ENCODE assay signal across 11 cellular contexts in the genomic region with DNA sequence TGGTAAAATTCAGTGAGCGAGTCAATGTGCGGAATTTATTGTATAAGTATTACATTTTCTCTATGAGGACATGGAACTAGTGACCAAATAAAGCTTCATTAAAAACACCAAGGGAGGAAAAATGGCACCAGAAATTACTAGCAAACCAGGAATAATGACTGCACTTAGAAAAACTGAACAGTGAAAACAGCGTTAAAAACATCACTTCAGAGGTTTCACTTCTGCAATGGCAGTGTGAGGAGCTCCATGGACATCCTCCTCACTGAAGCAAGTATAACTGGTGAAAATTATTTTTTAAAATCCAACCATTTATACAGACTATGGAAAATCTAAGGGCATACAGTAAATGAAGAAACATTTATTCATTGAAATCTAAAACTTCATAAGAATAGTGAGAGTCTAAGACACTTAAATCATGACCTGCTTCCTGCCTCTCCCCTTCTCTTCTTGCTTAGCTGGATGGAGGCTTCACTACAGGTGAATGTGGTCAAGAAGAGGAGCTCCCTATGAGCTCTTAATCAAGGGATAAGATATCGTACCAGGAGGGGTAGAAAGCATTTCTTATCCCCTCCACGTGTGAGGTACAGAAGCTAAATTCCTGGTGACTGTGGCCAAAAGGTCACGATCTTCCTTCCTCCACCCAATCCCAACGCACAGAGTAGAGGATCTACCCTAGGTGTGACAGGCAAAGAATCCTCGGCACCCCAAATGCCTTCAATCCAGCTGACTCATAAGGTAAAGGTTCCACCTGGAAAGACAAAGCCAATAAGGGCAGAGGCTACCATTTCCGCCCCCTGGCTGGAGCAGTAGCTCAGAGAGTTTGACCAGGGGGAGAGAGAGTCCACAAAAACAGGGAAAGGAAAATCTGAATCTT. TPM values are rescaled to one million over a fixed set of nuclear protein-coding genes. Genes with fewer than 3 reads are reported as not detected.
DNase-seq lines count a peak whose midpoint lies in the region; ATAC-seq, FAIRE-seq and TF ChIP-seq lines count a peak whose summit lies in the region.
"Had no signal": no experiment of that assay in that cellular context is flagged by ENCODE, and none has a peak within 500 bp of the region (broad histone marks: within the 10 kb centered on the region; RNA-seq: fewer than 3 reads in every experiment).

No MANE protein-coding gene starts in this region.

- no TSS peak for BruUV-seq in GM12878 (replicated peaks; lab: Mats Ljungman, UMichigan)

- H3K27ac ChIP-seq in GM12878 (ENCODE audit: control insufficient read depth, insufficient read depth): peak overlapping the region; percentile 38; the same call in 1 of the 2 replicates
- H3K27ac ChIP-seq: esophagus muscularis mucosa had no signal

- H3K9ac ChIP-seq in GM12878 (ENCODE audit: control insufficient read depth, insufficient read depth, low read length): no peak overlapping the region

- SMC1A ChIA-PET in GM12878 (lab: Charles Lee; ENCODE audit: uncharacterized antibody, unreplicated experiment): interaction anchor here (0.9 to 3.1 kb wide), 11 partner anchors 11 to 316 kb away, joined by 3 to 37 read pairs (median 5); a partner anchor contains a TSS

- TF ChIP-seq CTCF in GM12878 (IDR thresholded peaks at IDR 0.05 in 2 of 3, conservative IDR thresholded peaks at IDR 0.05 in 1 of 3; ENCODE audit: control insufficient read depth in 2 of 3, extremely low read depth in 1 of 3, insufficient read depth in 1 of 3, low read depth in 3 of 3, low read length in 3 of 3): no peak

- peak overlapping the region; percentile 40 for H3K4me2 ChIP-seq in GM12878 (ENCODE audit: control insufficient read depth, insufficient read depth)

- POLR2A ChIA-PET in GM12878 (lab: Charles Lee): interaction anchor here (1.5 to 4.2 kb wide), 4 partner anchors 10 to 18 kb away, joined by 4 to 26 read pairs (median 11); no protein-coding TSS in a partner anchor

- H3K4me3 ChIP-seq in GM12878: no peak overlapping the region
- H3K4me3 ChIP-seq: esophagus muscularis mucosa had no signal

- H3K79me2 ChIP-seq in GM12878 (ENCODE audit: control insufficient read depth, insufficient read depth, low read length): peaks cover 24% of the 10 kb centered on the region

- intact Hi-C loops in GM12878 (cut with micrococcal nuclease; ENCODE audit: unreplicated experiment): no loop called here

- FAIRE-seq in GM12878 (lab: Jason Lieb, UNC): peak; percentile 90

- no peaks in the 10 kb centered on the region for H3K27me3 ChIP-seq in GM12878 (replicated peaks in 1 of 2; ENCODE audit: control insufficient read depth in 2 of 2, insufficient read depth in 2 of 2, low read length in 1 of 2)
- H3K27me3 ChIP-seq: esophagus muscularis mucosa had no signal

- 80% methylated on average over 9 of the region's 9 CpGs for WGBS in GM12878 (ENCODE audit: insufficient coverage, insufficient replicate concordance, low lambda C conversion rate, missing lambda C conversion rate)

- RAD21 ChIA-PET in GM12878 (lab: Charles Lee; ENCODE audit: unreplicated experiment): interaction anchor here (3.3 to 3.5 kb wide), 2 partner anchors 11 to 14 kb away, joined by 20 to 34 read pairs; a partner anchor contains a TSS

- H4K20me1 ChIP-seq in GM12878 (ENCODE audit: control insufficient read depth, insufficient read depth): no peaks in the 10 kb centered on the region

- in situ Hi-C loops in GM12878 (cut with MboI): no loop called here

- TF ChIP-seq POLR2A in GM12878 (IDR thresholded peaks at IDR 0.05; ENCODE audit: low read depth, low read length): no peak

- H3K9me3 ChIP-seq in GM12878 (replicated peaks; ENCODE audit: control insufficient read depth, insufficient read depth, low read length): no peaks in the 10 kb centered on the region
- H3K9me3 ChIP-seq: esophagus muscularis mucosa had no signal

- no peaks in the 10 kb centered on the region for H3K36me3 ChIP-seq in GM12878 (ENCODE audit: control insufficient read depth in 2 of 2, insufficient read depth in 2 of 2, low read length in 1 of 2)
- H3K36me3 ChIP-seq: esophagus muscularis mucosa had no signal

- H2AFZ ChIP-seq in GM12878 (ENCODE audit: control insufficient read depth, low read depth, low read length): no peak overlapping the region; the same call in 1 of the 2 replicates

- peaks cover 21% of the 10 kb centered on the region for H3K4me1 ChIP-seq in GM12878 (ENCODE audit: control insufficient read depth, insufficient read depth, low read length)

- DNase-seq in GM12878 (ENCODE audit: low read depth, low spot score): no peak
- DNase-seq in glomerular visceral epithelial cell (ENCODE audit: extremely low spot score): no peak
- no peak for DNase-seq in COLO829 (ENCODE audit: low spot score)
- no peak for DNase-seq in SK-N-DZ (ENCODE audit: low spot score)
- DNase-seq: activated gamma-delta T cell, KBM-7 had no signal

- peak in 1 of 2 experiments; percentile 55; a peak in 2 of 4 replicates for TF ChIP-seq EP300 in GM12878 (IDR thresholded peaks at IDR 0.05; ENCODE audit: borderline replicate concordance in 1 of 2, control insufficient read depth in 1 of 2, low read depth in 2 of 2, low read length in 2 of 2)

- no peak for TF ChIP-seq RAD21 in GM12878 (IDR thresholded peaks at IDR 0.05; ENCODE audit: insufficient read depth, low read depth, low read length)

- ATAC-seq in GM18499 (IDR thresholded peaks at IDR 0.05; ENCODE audit: insufficient read depth, unreplicated experiment) (peak; percentile 84), GM21360 (IDR thresholded peaks at IDR 0.05; ENCODE audit: unreplicated experiment) (peak; percentile 93), HG03103 (IDR thresholded peaks at IDR 0.05; ENCODE audit: low read depth, unreplicated experiment) (peak; percentile 81), GM12878 (peak; percentile 90), HG03108 (IDR thresholded peaks at IDR 0.05; ENCODE audit: unreplicated experiment) (no peak)

- CTCF ChIA-PET in GM12878 (lab: Yijun Ruan, JAX): interaction anchor here (0.7 to 2.5 kb wide), 9 partner anchors 10 to 1721 kb away, joined by 3 to 21 read pairs (median 4); a partner anchor contains a TSS

TF ChIP-seq in GM12878, 131 proteins besides CTCF, POLR2A, EP300 and RAD21 (continues in another document):
- TF ChIP-seq, protein P1, sequence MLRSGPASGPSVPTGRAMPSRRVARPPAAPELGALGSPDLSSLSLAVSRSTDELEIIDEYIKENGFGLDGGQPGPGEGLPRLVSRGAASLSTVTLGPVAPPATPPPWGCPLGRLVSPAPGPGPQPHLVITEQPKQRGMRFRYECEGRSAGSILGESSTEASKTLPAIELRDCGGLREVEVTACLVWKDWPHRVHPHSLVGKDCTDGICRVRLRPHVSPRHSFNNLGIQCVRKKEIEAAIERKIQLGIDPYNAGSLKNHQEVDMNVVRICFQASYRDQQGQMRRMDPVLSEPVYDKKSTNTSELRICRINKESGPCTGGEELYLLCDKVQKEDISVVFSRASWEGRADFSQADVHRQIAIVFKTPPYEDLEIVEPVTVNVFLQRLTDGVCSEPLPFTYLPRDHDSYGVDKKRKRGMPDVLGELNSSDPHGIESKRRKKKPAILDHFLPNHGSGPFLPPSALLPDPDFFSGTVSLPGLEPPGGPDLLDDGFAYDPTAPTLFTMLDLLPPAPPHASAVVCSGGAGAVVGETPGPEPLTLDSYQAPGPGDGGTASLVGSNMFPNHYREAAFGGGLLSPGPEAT (IDR thresholded peaks at IDR 0.05; ENCODE audit: low read depth): peak; percentile 22; the same call in 1 of the 2 replicates
- 0 out of 2 replicates have a peak, but pooled peaks have one; percentile 23 for TF ChIP-seq YY1 (IDR thresholded peaks at IDR 0.05; ENCODE audit: low read depth, low read length)
- peak; percentile 40 to 62; a peak in 3 of 4 replicates for TF ChIP-seq IKZF2 (IDR thresholded peaks at IDR 0.05)
- TF ChIP-seq JUNB (IDR thresholded peaks at IDR 0.05): no peak
- TF ChIP-seq FOXK2 (IDR thresholded peaks at IDR 0.05): no peak

RNA-seq across cellular contexts. Expression of a gene that starts 12.3 kb away (rescaled TPM):
- total RNA-seq in GM12878 (2013; cell fraction: nucleolus; rRNA removed): 11.9 and 12.6 TPM in 2 replicates
- 34.7 and 42.2 TPM in 2 replicates for total RNA-seq in GM12878 (2014; rRNA removed)
- total RNA-seq in GM12878 (2014; rRNA removed; fragmentation: Illumina TruSeq; extraction: Trizol): 34.0 and 35.7 TPM in 2 replicates
- 37.2 and 41.1 TPM in 2 replicates for total RNA-seq in GM12878 (2021)
- polyA plus RNA-seq in GM12878 (2011; ENCODE audit: low read depth): 6.2 TPM
- 25.8 and 39.0 TPM in 2 replicates for polyA plus RNA-seq in GM12878 (2011; rRNA removed)
- 6.7 and 9.5 TPM in 2 replicates for polyA plus RNA-seq in GM12878 (2011; cell fraction: cytosol; rRNA removed)
- polyA plus RNA-seq in GM12878 (2011; cell fraction: nucleus; rRNA removed): 9.9 and 11.9 TPM in 2 replicates
- 12.4 and 12.8 TPM in 2 replicates for polyA plus RNA-seq in GM12878 (2012)
- 28.3 and 35.5 TPM in 2 replicates for polyA plus RNA-seq in GM12878 (2014; fragmentation: Illumina TruSeq; extraction: Trizol)
- polyA plus RNA-seq in GM12878 (2014; fragmentation: Nextera tagmentation; extraction: Ambion mirVana): 10 to 100 TPM; 25.3 to 26.0 TPM
- polyA plus RNA-seq in GM12878 (2014; rRNA removed): 21.4 and 23.7 TPM in 2 replicates
- 100 to 1,000 TPM in 1 of 2 experiments, 10 to 100 TPM in 1; 92.8 to 103 TPM for polyA plus RNA-seq in GM12878 (2016; fragmentation: Nextera tagmentation; extraction: Ambion mirVana)
- polyA minus RNA-seq in GM12878 (2011; rRNA and poly(A)+ RNA removed): 7.1 and 10.8 TPM in 2 replicates
- 6.5 and 9.6 TPM in 2 replicates for polyA minus RNA-seq in GM12878 (2011; cell fraction: cytosol; rRNA and poly(A)+ RNA removed)
- polyA minus RNA-seq in GM12878 (2011; cell fraction: nucleus; rRNA and poly(A)+ RNA removed): 7.9 and 12.1 TPM in 2 replicates
- 38.1 and 39.2 TPM in 2 replicates for polyA plus RNA-seq in SK-N-DZ (2014; cell fraction: cytosol; rRNA removed)
- polyA plus RNA-seq in SK-N-DZ (2014; cell fraction: nucleus; rRNA removed): 24.1 and 25.6 TPM in 2 replicates

RNA-seq across cellular contexts. Expression of a gene that starts 53.3 kb away (rescaled TPM):
- total RNA-seq in GM12878 (2013; cell fraction: nucleolus; rRNA removed): 54.2 and 62.2 TPM in 2 replicates
- total RNA-seq in GM12878 (2014; rRNA removed) (9.8 and 11.2 TPM in 2 replicates), GM12878 (2014; rRNA removed; fragmentation: Illumina TruSeq; extraction: Trizol) (10.0 and 10.5 TPM in 2 replicates), GM12878 (2021) (11.4 and 11.7 TPM in 2 replicates)
- polyA plus RNA-seq in GM12878 (2011; ENCODE audit: low read depth): 5.3 TPM
- polyA plus RNA-seq in GM12878 (2011; rRNA removed) (7.3 and 10.5 TPM in 2 replicates), GM12878 (2014; fragmentation: Illumina TruSeq; extraction: Trizol) (9.2 and 9.7 TPM in 2 replicates), GM12878 (2014; fragmentation: Nextera tagmentation; extraction: Ambion mirVana) (1 to 10 TPM; 3.4 to 4.1 TPM), GM12878 (2014; rRNA removed) (7.6 and 8.9 TPM in 2 replicates), GM12878 (2016; fragmentation: Nextera tagmentation; extraction: Ambion mirVana) (10 to 100 TPM; 15.8 to 18.5 TPM)
- polyA plus RNA-seq in GM12878 (2011; cell fraction: cytosol; rRNA removed): 3.0 and 4.6 TPM in 2 replicates
- 15.8 and 18.9 TPM in 2 replicates for polyA plus RNA-seq in GM12878 (2011; cell fraction: nucleus; rRNA removed)
- 6.2 and 8.4 TPM in 2 replicates for polyA plus RNA-seq in GM12878 (2012)
- 14.3 and 15.5 TPM in 2 replicates for polyA minus RNA-seq in GM12878 (2011; rRNA and poly(A)+ RNA removed)
- 1.9 and 4.4 TPM in 2 replicates for polyA minus RNA-seq in GM12878 (2011; cell fraction: cytosol; rRNA and poly(A)+ RNA removed)
- polyA minus RNA-seq in GM12878 (2011; cell fraction: nucleus; rRNA and poly(A)+ RNA removed): 23.6 and 37.4 TPM in 2 replicates
- 9.8 and 13.4 TPM in 2 replicates for polyA plus RNA-seq in SK-N-DZ (2014; cell fraction: cytosol; rRNA removed)
- 38.9 and 41.2 TPM in 2 replicates for polyA plus RNA-seq in SK-N-DZ (2014; cell fraction: nucleus; rRNA removed)
